10 cellular contexts compared by ENCODE assay signal in genomic region chr12:91985002-91985767, GRCh38.
A peak's percentile ranks its signal among the peaks of the same experiment; 100 is the strongest.
DNase-seq lines count a peak whose midpoint lies in the region; ATAC-seq and TF ChIP-seq lines count a peak whose summit lies in the region.
"Had no signal": no experiment of that assay in that cellular context is flagged by ENCODE, and none has a peak within 500 bp of the region (broad histone marks: within the 10 kb centered on the region; RNA-seq: fewer than 3 reads in every experiment).

No MANE protein-coding gene starts in this region.

- no peaks in the 10 kb centered on the region for H3K9me3 ChIP-seq in BE2C

- peaks cover 10% of the 10 kb centered on the region for H3K4me1 ChIP-seq in BE2C

- no peaks in the 10 kb centered on the region for H3K36me3 Mint-ChIP-seq in nephron (ENCODE audit: low read depth)

- TF ChIP-seq CTCF in BE2C (IDR thresholded peaks at IDR 0.05; ENCODE audit: low read depth, low read length) (no peak), choroid plexus epithelial cell (conservative IDR thresholded peaks at IDR 0.05; ENCODE audit: low read depth, low read length) (no peak), nephron (IDR thresholded peaks at IDR 0.05; ENCODE audit: unreplicated experiment in 3 of 3) (no peak)

- H3K9me3 Mint-ChIP-seq in nephron: no peaks in the 10 kb centered on the region
- H3K9me3 Mint-ChIP-seq: CD8-positive, alpha-beta memory T cell had no signal

- no peak for ATAC-seq in GM19035 (IDR thresholded peaks at IDR 0.05; ENCODE audit: unreplicated experiment)

- peaks cover 46% of the 10 kb centered on the region for H3K4me1 Mint-ChIP-seq in nephron

- H3K27me3 ChIP-seq in BE2C: peaks cover 4% of the 10 kb centered on the region; the same call in 1 of the 2 replicates

- no peak overlapping the region for H3K4me3 Mint-ChIP-seq in nephron
- H3K4me3 Mint-ChIP-seq: CD8-positive, alpha-beta memory T cell had no signal

- no peak for DNase-seq in BE2C
- peak; percentile 70 for DNase-seq in M059J (ENCODE audit: low read depth)
- DNase-seq in choroid plexus epithelial cell (ENCODE audit: low read depth): peak; percentile 48
- no peak for DNase-seq in activated CD4-positive, alpha-beta T cell treated with anti-CD3 and anti-CD28 coated beads for 1 hour
- DNase-seq in GM19238 (ENCODE audit: insufficient read length, low spot score): no peak
- no peak for DNase-seq in NAMALWA (ENCODE audit: low spot score)
- DNase-seq: NCI-H2081 had no signal

- H3K27ac Mint-ChIP-seq in nephron: peak overlapping the region; percentile 39 to 89 (median 72)

- no peaks in the 10 kb centered on the region for H3K36me3 ChIP-seq in BE2C

- peak overlapping the region; percentile 13; the same call in 1 of the 2 replicates for H3K4me3 ChIP-seq in BE2C (ENCODE audit: low read depth, low read length)
- no peak overlapping the region for H3K4me3 ChIP-seq in choroid plexus epithelial cell (ENCODE audit: low read depth, low read length)

- no peaks in the 10 kb centered on the region for H3K27me3 Mint-ChIP-seq in nephron (ENCODE audit: low read depth)

Comparison
In these comparisons a context has a peak if more than half of its experiments do, and no peak if none do; other contexts are left out.
1. DNase-seq: peak in M059J (single experiment) and choroid plexus epithelial cell (single experiment); none in BE2C (single experiment), activated CD4-positive, alpha-beta T cell treated with anti-CD3 and anti-CD28 coated beads for 1 hour (single experiment), GM19238 (single experiment) and NAMALWA (single experiment).